In genomic region chr22:38313384-38313955, GRCh38 we compare ENCODE assay signal across 8 cellular contexts. TPM values are rescaled to one million over a fixed set of nuclear protein-coding genes. Genes with fewer than 3 reads are reported as not detected.
DNase-seq lines count a peak whose midpoint lies in the region; TF ChIP-seq lines count a peak whose summit lies in the region.

No MANE protein-coding gene starts in this region.

- TF ChIP-seq CTCF in GM12864 (IDR thresholded peaks at IDR 0.05; ENCODE audit: low read depth, low read length, missing control alignments) (no peak), WI38 (IDR thresholded peaks at IDR 0.05; ENCODE audit: low read depth, low read length) (no peak), fibroblast of pulmonary artery (IDR thresholded peaks at IDR 0.05; ENCODE audit: low read length, missing control alignments) (no peak)

- DNase-seq in GM12864 (ENCODE audit: low read depth) (no peak), fibroblast of pulmonary artery (ENCODE audit: low read depth) (peak; percentile 91), posterior vena cava (ENCODE audit: low spot score) (peak; percentile 90), HPDE6-E6E7 (ENCODE audit: extremely low spot score) (no peak), SKM-1 (lab: John Stamatoyannopoulos, UW; ENCODE audit: unreplicated experiment) (no peak), NCI-H748 treated with DMSO at 0.1 percent for 48 hours (lab: John Stamatoyannopoulos, UW) (no peak), GM19240 (ENCODE audit: insufficient read length, low spot score) (no peak)

- intact Hi-C loops in posterior vena cava (cut with DNase I), result loop anchor here (1.0 to 10.0 kb wide), 2 partner anchors 36 to 109 kb away; partner anchors contain the start of gene MAFF (in 1 of the 2)

- H3K4me3 ChIP-seq in GM12864 (ENCODE audit: low read depth, low read length) (peak overlapping the region; percentile 74), WI38 (ENCODE audit: low read depth, low read length) (peak overlapping the region; percentile 96), fibroblast of pulmonary artery (replicated peaks; ENCODE audit: low read depth, low read length) (peak overlapping the region; percentile 63)

RNA-seq across cellular contexts. Expression of gene CSNK1E, which starts 3.8 kb away (rescaled TPM):
- 10 to 100 TPM; 70.1 to 88.6 TPM for total RNA-seq in posterior vena cava

RNA-seq across cellular contexts. Expression of gene TMEM184B, which starts 40.7 kb away (rescaled TPM):
- total RNA-seq in posterior vena cava, result 10 to 100 TPM; 42.9 to 49.7 TPM

Comparison
In these comparisons a context has a peak if more than half of its experiments do, and no peak if none do; other contexts are left out.
1. DNase-seq: peak in fibroblast of pulmonary artery (single experiment) and posterior vena cava (single experiment); none in GM12864 (single experiment), HPDE6-E6E7 (single experiment), SKM-1 (single experiment), NCI-H748 treated with DMSO at 0.1 percent for 48 hours (single experiment) and GM19240 (single experiment).
2. Peak in every context shown above with its lines, with median percentiles within 50 percentile points of each other: H3K4me3 ChIP-seq.